17 cellular contexts compared by ENCODE assay signal in the genomic region with DNA sequence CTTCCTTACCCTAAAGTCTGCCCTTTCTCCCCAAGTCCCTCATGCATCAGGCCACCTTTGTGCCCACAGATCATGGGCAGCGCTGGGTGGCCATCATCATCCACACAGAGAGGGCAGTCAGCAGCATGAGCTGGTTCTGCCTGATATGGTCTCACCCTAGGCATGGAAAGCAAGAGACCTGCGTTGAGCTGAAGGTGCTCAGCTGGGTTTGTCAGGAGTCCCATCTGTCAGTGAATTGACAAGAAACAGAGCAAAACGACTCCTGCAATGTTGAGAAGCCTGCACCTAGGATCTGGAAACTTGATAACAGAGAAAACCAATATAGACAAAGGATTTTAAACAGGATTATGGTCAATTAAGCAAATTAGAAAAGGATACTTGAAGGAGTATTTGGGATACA.
"Had no signal": no experiment of that assay in that cellular context is flagged by ENCODE, and none has a peak within 500 bp of the region (broad histone marks: within the 10 kb centered on the region; RNA-seq: fewer than 3 reads in every experiment).

No MANE protein-coding gene starts in this region.

- H3K27ac Mint-ChIP-seq: stimulated activated naive B cell treated with anti-CD40 and anti-IgM and Interleukin-4, amounts not matched to agents 10 μg/mL and 1 μg/mL and 100 μg/mL, for 72 hours; stimulated activated naive CD8-positive, alpha-beta T cell treated with anti-CD3 and anti-CD28 coated beads, Interleukin-15, amount 100 ng/mL, for 72 hours had no signal

- H3K4me3 ChIP-seq: heart left ventricle, right atrium auricular region, sigmoid colon, skin epidermis, testis, tibial nerve, upper lobe of right lung, vagina had no signal

- H3K4me3 Mint-ChIP-seq: naive thymus-derived CD8-positive, alpha-beta T cell; stimulated activated naive B cell treated with anti-CD40 and anti-IgM and Interleukin-4, amounts not matched to agents 10 μg/mL and 1 μg/mL and 100 μg/mL, for 72 hours; stimulated activated naive CD8-positive, alpha-beta T cell treated with anti-CD3 and anti-CD28 coated beads, Interleukin-15, amount 100 ng/mL, for 72 hours had no signal

- H3K9me3 ChIP-seq: heart left ventricle, right atrium auricular region, sigmoid colon, testis, tibial nerve, upper lobe of right lung, vagina had no signal

- H3K36me3 ChIP-seq: heart left ventricle, right atrium auricular region, sigmoid colon, tibial nerve, upper lobe of right lung, vagina had no signal

- ATAC-seq: heart left ventricle; left colon; naive thymus-derived CD8-positive, alpha-beta T cell; stimulated activated naive B cell treated with anti-CD40 and anti-IgM and Interleukin-4, amounts not matched to agents 10 μg/mL and 1 μg/mL and 100 μg/mL, for 72 hours; stimulated activated naive CD8-positive, alpha-beta T cell treated with anti-CD3 and anti-CD28 coated beads, Interleukin-15, amount 100 ng/mL, for 72 hours; upper lobe of right lung had no signal

- H3K4me1 Mint-ChIP-seq: stimulated activated naive B cell treated with anti-CD40 and anti-IgM and Interleukin-4, amounts not matched to agents 10 μg/mL and 1 μg/mL and 100 μg/mL, for 72 hours had no signal

- H3K27ac ChIP-seq: heart left ventricle, right atrium auricular region, sigmoid colon, skin epidermis, testis, tibial nerve, upper lobe of right lung, vagina had no signal

- H3K9me3 Mint-ChIP-seq: naive thymus-derived CD8-positive, alpha-beta T cell; stimulated activated naive B cell treated with anti-CD40 and anti-IgM and Interleukin-4, amounts not matched to agents 10 μg/mL and 1 μg/mL and 100 μg/mL, for 72 hours; stimulated activated naive CD8-positive, alpha-beta T cell treated with anti-CD3 and anti-CD28 coated beads, Interleukin-15, amount 100 ng/mL, for 72 hours had no signal

- H3K27me3 Mint-ChIP-seq: stimulated activated naive CD8-positive, alpha-beta T cell treated with anti-CD3 and anti-CD28 coated beads, Interleukin-15, amount 100 ng/mL, for 72 hours had no signal

- DNase-seq: dermis blood vessel endothelial cell; foreskin melanocyte; heart left ventricle; hippocampal formation; left colon; naive thymus-derived CD8-positive, alpha-beta T cell; sigmoid colon; stimulated activated CD4-positive, alpha-beta T cell treated with anti-CD3 and anti-CD28 coated beads, Interleukin-2, amount 100 ng/mL, for 24 hours; stimulated activated CD4-positive, alpha-beta T cell treated with anti-CD3 and anti-CD28 coated beads, Interleukin-4, amount 100 ng/mL, for 4 hours; stimulated activated naive B cell treated with anti-CD40 and anti-IgM and Interleukin-4, amounts not matched to agents 10 μg/mL and 1 μg/mL and 100 μg/mL, for 72 hours; stimulated activated naive CD8-positive, alpha-beta T cell treated with anti-CD3 and anti-CD28 coated beads, Interleukin-15, amount 100 ng/mL, for 72 hours; testis; upper lobe of right lung had no signal

- H3K36me3 Mint-ChIP-seq: naive thymus-derived CD8-positive, alpha-beta T cell; stimulated activated naive B cell treated with anti-CD40 and anti-IgM and Interleukin-4, amounts not matched to agents 10 μg/mL and 1 μg/mL and 100 μg/mL, for 72 hours had no signal

- H3K4me1 ChIP-seq: heart left ventricle, right atrium auricular region, sigmoid colon, testis, tibial nerve, upper lobe of right lung, vagina had no signal

- H3K27me3 ChIP-seq: right atrium auricular region, sigmoid colon, testis, tibial nerve, upper lobe of right lung, vagina had no signal
